8 cellular contexts compared by ENCODE assay signal in genomic region chr15:73633111-73633990, GRCh38. TPM values are rescaled to one million over a fixed set of nuclear protein-coding genes. Genes with fewer than 3 reads are reported as not detected.
A peak's percentile ranks its signal among the peaks of the same experiment; 100 is the strongest.
DNase-seq lines count a peak whose midpoint lies in the region; ATAC-seq, FAIRE-seq and TF ChIP-seq lines count a peak whose summit lies in the region.

NPTN (minus strand) TSS chr15:73633389; CDS start chr15:73633215, 174 bp downstream.

- in situ Hi-C loops in ACHN (cut with HindIII; ENCODE audit: low pct_ligation_motif_present, low pct_unique_long_range_greater_than_20kb, low sequenced_read_pairs), result no loop called here

- H3K4me3 ChIP-seq in WI38 (ENCODE audit: low read depth, low read length), result peak within 1 kb of the TSS; percentile 94
- H3K4me3 ChIP-seq in bronchial epithelial cell (ENCODE audit: low read depth, low read length), result peak within 1 kb of the TSS; percentile 93

- ATAC-seq in GM18873 (IDR thresholded peaks at IDR 0.05; ENCODE audit: low FRiP score, unreplicated experiment) (peak; percentile 76), HG03139 (IDR thresholded peaks at IDR 0.05; ENCODE audit: unreplicated experiment) (peak; percentile 88)

- H3K27me3 ChIP-seq in bronchial epithelial cell (ENCODE audit: control insufficient read depth, insufficient read depth, low read length), result no peaks in the 10 kb centered on the region

- no peaks in the 10 kb centered on the region for H3K36me3 ChIP-seq in bronchial epithelial cell (ENCODE audit: control insufficient read depth, insufficient read depth, low read length)

- DNase-seq in ACHN (peak; percentile 95), NCI-H2227 (lab: John Stamatoyannopoulos, UW; ENCODE audit: unreplicated experiment) (peak; percentile 97), bronchial epithelial cell (ENCODE audit: low read depth) (peak; percentile 89), iPS-NIHi7 (ENCODE audit: extremely low spot score) (peak; percentile 96), smooth muscle cell of the brain vasculature (ENCODE audit: low read depth, low spot score) (peak; percentile 95)

- TF ChIP-seq CTCF in WI38 (IDR thresholded peaks at IDR 0.05; ENCODE audit: low read depth, low read length), result no peak
- no peak for TF ChIP-seq CTCF in bronchial epithelial cell (IDR thresholded peaks at IDR 0.05; ENCODE audit: insufficient read depth, low read length, severe bottlenecking)

- no peak for FAIRE-seq in bronchial epithelial cell (lab: Jason Lieb, UNC)

RNA-seq across cellular contexts. Expression of gene NPTN, which starts in this region (rescaled TPM):
- 62.1 and 69.4 TPM in 2 replicates for total RNA-seq in bronchial epithelial cell

Comparison
In these comparisons a context has a peak if more than half of its experiments do, and no peak if none do; other contexts are left out.
1. Peak in every context shown above with its lines: DNase-seq, ATAC-seq and H3K4me3 ChIP-seq.